In the genomic region with DNA sequence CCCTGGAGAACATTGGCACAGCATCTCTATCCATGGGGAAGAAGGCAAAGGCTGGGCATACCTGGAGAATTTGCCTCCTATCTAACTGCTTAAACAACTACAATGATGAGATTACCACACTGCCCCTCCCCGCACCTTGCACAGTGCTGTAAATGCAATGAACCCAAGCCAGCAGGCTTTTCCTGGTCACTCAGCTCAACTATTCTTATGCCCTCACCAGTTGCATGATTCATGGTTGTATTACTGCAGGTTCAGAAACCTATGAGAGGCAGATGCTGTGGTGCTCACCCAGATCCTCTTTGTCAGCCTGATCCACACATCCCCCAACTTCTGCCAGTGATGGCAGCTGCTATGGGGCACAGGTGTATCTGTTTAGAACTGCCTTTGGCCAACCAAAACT, we compare ENCODE assay signal across 16 cellular contexts.
DNase-seq lines count a peak whose midpoint lies in the region; ATAC-seq, FAIRE-seq and TF ChIP-seq lines count a peak whose summit lies in the region.
"Had no signal": no experiment of that assay in that cellular context is flagged by ENCODE, and none has a peak within 500 bp of the region (broad histone marks: within the 10 kb centered on the region; RNA-seq: fewer than 3 reads in every experiment).

No MANE protein-coding gene starts in this region.

- H3K36me3 ChIP-seq in bronchial epithelial cell (ENCODE audit: control insufficient read depth, insufficient read depth, low read length), result no peaks in the 10 kb centered on the region
- H3K36me3 ChIP-seq: BE2C had no signal

- no peaks in the 10 kb centered on the region for H3K4me1 Mint-ChIP-seq in osteocyte (ENCODE audit: unreplicated experiment)
- H3K4me1 Mint-ChIP-seq: CD4-positive, alpha-beta memory T cell had no signal

- H3K4me3 ChIP-seq in bronchial epithelial cell (ENCODE audit: low read depth, low read length), result no peak overlapping the region
- H3K4me3 ChIP-seq: A549, GM23248 had no signal

- H3K27ac Mint-ChIP-seq in osteocyte (ENCODE audit: unreplicated experiment), result no peak overlapping the region
- H3K27ac Mint-ChIP-seq: CD4-positive, alpha-beta memory T cell had no signal

- no peaks in the 10 kb centered on the region for H3K36me3 Mint-ChIP-seq in osteocyte (ENCODE audit: unreplicated experiment)
- H3K36me3 Mint-ChIP-seq: CD4-positive, alpha-beta memory T cell had no signal

- no peaks in the 10 kb centered on the region for H3K27me3 Mint-ChIP-seq in osteocyte (ENCODE audit: unreplicated experiment)
- H3K27me3 Mint-ChIP-seq: CD4-positive, alpha-beta memory T cell had no signal

- H3K4me3 Mint-ChIP-seq in osteocyte (ENCODE audit: unreplicated experiment), result no peak overlapping the region
- H3K4me3 Mint-ChIP-seq: CD4-positive, alpha-beta memory T cell had no signal

- H3K9me3 Mint-ChIP-seq in osteocyte (ENCODE audit: unreplicated experiment), result peaks cover 14% of the 10 kb centered on the region

- DNase-seq in bronchial epithelial cell (ENCODE audit: low read depth) (no peak), foreskin keratinocyte (no peak), myocyte (ENCODE audit: low read depth) (peak; percentile 13), osteocyte (ENCODE audit: extremely low spot score, unreplicated experiment) (no peak), cerebellar cortex (ENCODE audit: low spot score) (no peak), MV-4-11 (lab: John Stamatoyannopoulos, UW) (no peak)
- DNase-seq: DMS79 treated with DMSO at 0.1 percent for 48 hours, EL, H7 had no signal

- peak; percentile 68 for FAIRE-seq in bronchial epithelial cell (lab: Jason Lieb, UNC)
- FAIRE-seq: A549, G401.6, GM12891 had no signal

- no peak overlapping the region for H3K27ac ChIP-seq in foreskin keratinocyte
- H3K27ac ChIP-seq: A549, C4-2B, GM23248 had no signal

- H3K27me3 ChIP-seq in bronchial epithelial cell (ENCODE audit: control insufficient read depth, insufficient read depth, low read length), result no peaks in the 10 kb centered on the region
- H3K27me3 ChIP-seq in foreskin keratinocyte, result no peaks in the 10 kb centered on the region
- H3K27me3 ChIP-seq: BE2C had no signal

- ATAC-seq in foreskin keratinocyte, result peak; percentile 20
- ATAC-seq: A549 had no signal

- no peaks in the 10 kb centered on the region for H3K4me1 ChIP-seq in foreskin keratinocyte
- H3K4me1 ChIP-seq: A549 had no signal

- no peak for TF ChIP-seq CTCF in bronchial epithelial cell (IDR thresholded peaks at IDR 0.05; ENCODE audit: insufficient read depth, low read length, severe bottlenecking)
- no peak for TF ChIP-seq CTCF in foreskin keratinocyte (conservative IDR thresholded peaks at IDR 0.05)
- TF ChIP-seq CTCF in osteocyte (IDR thresholded peaks at IDR 0.05), result no peak
